Comparison of ENCODE assay signal across 24 cellular contexts in the genomic region with DNA sequence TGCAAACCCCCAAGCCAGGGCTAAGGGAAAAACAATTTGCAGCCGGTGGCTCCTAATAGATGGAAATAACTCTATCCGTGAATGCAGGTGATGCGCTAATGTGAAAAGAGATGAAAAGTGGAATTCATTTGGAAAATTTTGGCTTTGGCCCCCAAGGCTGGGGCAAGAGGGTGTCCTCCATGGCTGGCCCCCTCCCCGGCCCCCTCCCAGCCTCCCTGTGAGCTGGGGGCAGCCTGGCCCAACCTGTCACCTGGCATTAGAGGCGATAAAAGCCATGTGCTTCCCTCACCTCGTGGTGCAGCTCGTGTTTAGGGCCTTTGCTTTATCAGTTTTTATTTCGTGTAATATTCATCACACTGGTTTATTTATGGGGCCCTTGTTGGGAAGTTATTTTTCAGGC.
"Had no signal": no experiment of that assay in that cellular context is flagged by ENCODE, and none has a peak within 500 bp of the region (broad histone marks: within the 10 kb centered on the region; RNA-seq: fewer than 3 reads in every experiment).

No MANE protein-coding gene starts in this region.

- H3K27ac Mint-ChIP-seq: activated CD4-positive, alpha-beta T cell treated with anti-CD3 and anti-CD28 coated beads, Interleukin-2, amount 10 ng/mL, durations not matched to agents 7 days and 5 days; activated CD8-positive, alpha-beta T cell treated with anti-CD3 and anti-CD28 coated beads for 36 hours; activated naive CD8-positive, alpha-beta T cell treated with anti-CD3 and anti-CD28 coated beads, Interleukin-2, amount 10 ng/mL, durations not matched to agents 7 days and 5 days; activated T-cell treated with anti-CD3 and anti-CD28 coated beads, Interleukin-2, amount 50 U/mL, for 72 hours; T-cell had no signal

- H3K27ac ChIP-seq: adrenal gland, KMS-11 had no signal

- H3K36me3 ChIP-seq: adrenal gland had no signal

- ATAC-seq: activated CD8-positive, alpha-beta T cell treated with anti-CD3 and anti-CD28 coated beads for 36 hours; activated T-cell treated with anti-CD3 and anti-CD28 coated beads, Interleukin-2, amount 50 U/mL, for 72 hours; T-cell had no signal

- H3K4me1 ChIP-seq: adrenal gland had no signal

- H3K4me1 Mint-ChIP-seq: activated CD4-positive, alpha-beta T cell treated with anti-CD3 and anti-CD28 coated beads, Interleukin-2, amount 10 ng/mL, durations not matched to agents 7 days and 5 days; activated naive CD8-positive, alpha-beta T cell treated with anti-CD3 and anti-CD28 coated beads, Interleukin-2, amount 10 ng/mL, durations not matched to agents 7 days and 5 days had no signal

- H3K27me3 ChIP-seq: adrenal gland had no signal

- H3K9me3 Mint-ChIP-seq: activated CD4-positive, alpha-beta T cell treated with anti-CD3 and anti-CD28 coated beads, Interleukin-2, amount 10 ng/mL, durations not matched to agents 7 days and 5 days; activated naive CD8-positive, alpha-beta T cell treated with anti-CD3 and anti-CD28 coated beads, Interleukin-2, amount 10 ng/mL, durations not matched to agents 7 days and 5 days had no signal

- H3K4me3 ChIP-seq: adrenal gland had no signal

- H3K36me3 Mint-ChIP-seq: activated naive CD8-positive, alpha-beta T cell treated with anti-CD3 and anti-CD28 coated beads, Interleukin-2, amount 10 ng/mL, durations not matched to agents 7 days and 5 days; T-cell had no signal

- H3K4me2 ChIP-seq: KMS-11 had no signal

- H3K4me3 Mint-ChIP-seq: activated CD4-positive, alpha-beta T cell treated with anti-CD3 and anti-CD28 coated beads, Interleukin-2, amount 10 ng/mL, durations not matched to agents 7 days and 5 days; activated CD8-positive, alpha-beta T cell treated with anti-CD3 and anti-CD28 coated beads for 36 hours; activated naive CD8-positive, alpha-beta T cell treated with anti-CD3 and anti-CD28 coated beads, Interleukin-2, amount 10 ng/mL, durations not matched to agents 7 days and 5 days; activated T-cell treated with anti-CD3 and anti-CD28 coated beads, Interleukin-2, amount 50 U/mL, for 72 hours; T-cell had no signal

- H3K9me3 ChIP-seq: adrenal gland had no signal

- DNase-seq: activated CD4-positive, alpha-beta T cell treated with anti-CD3 and anti-CD28 coated beads, Interleukin-2, amount 10 ng/mL, durations not matched to agents 7 days and 5 days; activated CD4-positive, CD25-positive, alpha-beta regulatory T cell; activated CD8-positive, alpha-beta memory T cell treated with anti-CD3 and anti-CD28 coated beads, Interleukin-2, amount 50 U/mL, for 4 hours; activated CD8-positive, alpha-beta T cell treated with anti-CD3 and anti-CD28 coated beads for 36 hours; activated naive CD4-positive, alpha-beta T cell treated with anti-CD3 and anti-CD28 coated beads, Interleukin-2, amount 50 U/mL, for 16 hours; activated naive CD8-positive, alpha-beta T cell treated with anti-CD3 and anti-CD28 coated beads, Interleukin-2, amount 10 ng/mL, durations not matched to agents 7 days and 5 days; activated T-cell treated with anti-CD3 and anti-CD28 coated beads, Interleukin-2, amount 50 U/mL, for 72 hours; adrenal gland; anterior cingulate cortex; MV-4-11; NCI-H1092 treated with DMSO at 0.1 percent for 48 hours; NCI-H1417 treated with DMSO at 0.1 percent for 48 hours; NCI-H1694; NCI-H2029; NCI-H2107; NCI-H2171 treated with DMSO at 0.1 percent for 48 hours; NCI-H226; NCI-H526; NCI-H774; SIG-M5; T-cell; T-helper 2 cell; T1000 had no signal

- H3K9ac ChIP-seq: KMS-11 had no signal
